In genomic region chr19:9811139-9811538, GRCh38 we compare ENCODE assay signal across 22 cellular contexts.
"Had no signal": no experiment of that assay in that cellular context is flagged by ENCODE, and none has a peak within 500 bp of the region (broad histone marks: within the 10 kb centered on the region; RNA-seq: fewer than 3 reads in every experiment).

No MANE protein-coding gene starts in this region.

- H3K4me3 ChIP-seq: dorsolateral prefrontal cortex, esophagus muscularis mucosa, gastroesophageal sphincter, lung, pancreas, prostate gland, spleen, thyroid gland, uterus had no signal

- H3K27me3 ChIP-seq: dorsolateral prefrontal cortex, esophagus muscularis mucosa, gastroesophageal sphincter, pancreas, spleen, thyroid gland, uterus had no signal

- H3K27ac ChIP-seq: dorsolateral prefrontal cortex, esophagus muscularis mucosa, gastroesophageal sphincter, pancreas, prostate gland, spleen, thyroid gland, uterus had no signal

- ATAC-seq: gastroesophageal sphincter; left ventricle myocardium superior; naive thymus-derived CD8-positive, alpha-beta T cell; pancreas; sciatic nerve had no signal

- H3K9me3 ChIP-seq: esophagus muscularis mucosa, gastroesophageal sphincter, pancreas, prostate gland, thyroid gland, uterus had no signal

- H3K9me3 Mint-ChIP-seq: central memory CD8-positive, alpha-beta T cell; immature natural killer cell; type B pancreatic cell had no signal

- DNase-seq: cortex of kidney; dorsolateral prefrontal cortex; effector CD8-positive, alpha-beta T cell; glutamatergic neuron; immature natural killer cell; left ventricle myocardium superior; naive thymus-derived CD8-positive, alpha-beta T cell; spleen; stimulated activated CD4-positive, alpha-beta T cell treated with anti-CD3 and anti-CD28 coated beads, Interleukin-15, amount 100 ng/mL, for 24 hours; stimulated activated CD4-positive, alpha-beta T cell treated with anti-CD3 and anti-CD28 coated beads, Interleukin-1b, Interleukin-23, amount 100 ng/mL, for 48 hours; stimulated activated CD4-positive, alpha-beta T cell treated with anti-CD3 and anti-CD28 coated beads, Interleukin-4, amount 100 ng/mL, for 24 hours; stimulated activated naive CD4-positive, alpha-beta T cell; thyroid gland; uterus had no signal

- H3K36me3 ChIP-seq: uterus had no signal

- H3K4me1 ChIP-seq: pancreas, prostate gland, thyroid gland, uterus had no signal

- H3K27ac Mint-ChIP-seq: immature natural killer cell, type B pancreatic cell had no signal

- H3K4me3 Mint-ChIP-seq: central memory CD8-positive, alpha-beta T cell; immature natural killer cell; type B pancreatic cell had no signal
